8 cellular contexts compared by ENCODE assay signal in the genomic region with DNA sequence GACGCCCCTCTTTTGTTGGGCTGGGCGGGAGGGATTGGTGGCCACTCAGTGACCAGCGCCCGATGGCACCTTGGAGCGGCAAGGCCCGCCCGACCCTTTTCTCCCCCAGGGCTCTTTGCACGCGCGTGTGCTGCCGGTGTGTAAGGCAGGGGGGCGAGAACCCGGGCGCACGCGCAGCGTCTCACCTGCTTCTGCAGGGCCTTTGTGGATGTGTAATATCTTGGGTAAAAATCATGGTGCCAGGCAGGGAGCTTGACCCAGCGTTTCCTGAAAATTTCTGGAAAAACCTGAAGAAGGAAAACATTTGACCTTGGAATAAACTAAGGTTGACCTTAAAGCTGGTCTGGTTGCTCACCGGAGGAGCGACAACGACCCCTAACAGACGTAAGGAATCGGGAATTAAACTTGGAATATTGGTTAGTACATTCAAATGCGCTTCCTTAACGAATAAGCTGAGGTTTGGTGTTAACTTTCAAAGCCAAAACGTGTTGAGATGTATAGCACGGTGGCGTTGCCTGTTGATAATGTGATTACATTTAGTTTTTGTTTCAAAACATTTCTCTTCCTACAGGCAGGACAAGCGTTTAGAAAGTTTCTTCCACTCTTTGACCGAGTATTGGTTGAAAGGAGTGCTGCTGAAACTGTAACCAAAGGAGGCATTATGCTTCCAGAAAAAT. TPM values are rescaled to one million over a fixed set of nuclear protein-coding genes. Genes with fewer than 3 reads are reported as not detected.
DNase-seq lines count a peak whose midpoint lies in the region; ATAC-seq and TF ChIP-seq lines count a peak whose summit lies in the region.

No MANE protein-coding gene starts in this region.

- peaks cover 71% of the 10 kb centered on the region for H3K36me3 Mint-ChIP-seq in activated CD4-positive, alpha-beta T cell treated with anti-CD3 and anti-CD28 coated beads, Interleukin-2, amount 10 ng/mL, durations not matched to agents 7 days and 5 days (ENCODE audit: low read depth)
- H3K36me3 Mint-ChIP-seq in neural progenitor cell: peaks cover 31% of the 10 kb centered on the region

- H3K36me3 ChIP-seq in SJSA1: peaks cover 87% of the 10 kb centered on the region
- peaks cover 4 to 9% of the 10 kb centered on the region in 2 donors for H3K36me3 ChIP-seq in esophagus (ENCODE audit: control insufficient read depth in 2 of 2, insufficient read depth in 2 of 2, low read length in 1 of 2)
- H3K36me3 ChIP-seq in neural progenitor cell: peaks cover 48% of the 10 kb centered on the region

- no peak for TF ChIP-seq CTCF in neural progenitor cell (IDR thresholded peaks at IDR 0.05)

- H3K79me2 ChIP-seq in neural progenitor cell (ENCODE audit: low read depth): peaks cover 86% of the 10 kb centered on the region

- H3K9me3 Mint-ChIP-seq in activated CD4-positive, alpha-beta T cell treated with anti-CD3 and anti-CD28 coated beads, Interleukin-2, amount 10 ng/mL, durations not matched to agents 7 days and 5 days: no peaks in the 10 kb centered on the region
- no peaks in the 10 kb centered on the region for H3K9me3 Mint-ChIP-seq in neural progenitor cell

- H3K27ac Mint-ChIP-seq in activated CD4-positive, alpha-beta T cell treated with anti-CD3 and anti-CD28 coated beads, Interleukin-2, amount 10 ng/mL, durations not matched to agents 7 days and 5 days: peak overlapping the region; percentile 98
- H3K27ac Mint-ChIP-seq in neural progenitor cell: peak overlapping the region; percentile 81

- WGBS in esophagus, 2 donors: 0% methylated on average over 27 to 30 of the region's 30 CpGs

- H4K20me1 ChIP-seq in neural progenitor cell (ENCODE audit: low read depth): peaks cover 53% of the 10 kb centered on the region

- H3K27ac ChIP-seq in SJSA1: peak overlapping the region; percentile 68
- peak overlapping the region; percentile 94 to 98 for H3K27ac ChIP-seq in esophagus (ENCODE audit: low read depth in 2 of 2, low read length in 1 of 2)
- H3K27ac ChIP-seq in neural progenitor cell: peak overlapping the region; percentile 99

- CTCF ChIA-PET in activated CD4-positive, alpha-beta T cell treated with anti-CD3 and anti-CD28 coated beads, Interleukin-2, amount 10 ng/mL, durations not matched to agents 7 days and 5 days (lab: Charles Lee): interaction anchor here (1.1 to 2.3 kb wide), 3 partner anchors 15 to 47 kb away, joined by 3 to 8 read pairs (median 5); partner anchors contain the start of genes COQ10B and MOB4

- H3K9ac ChIP-seq in neural progenitor cell: peak overlapping the region; percentile 78

- H3K4me3 ChIP-seq in SJSA1: peak overlapping the region; percentile 71
- H3K4me3 ChIP-seq in esophagus (ENCODE audit: low read depth in 1 of 2, low read length in 2 of 2): peak overlapping the region; percentile 76 to 95
- peak overlapping the region; percentile 75 for H3K4me3 ChIP-seq in neural progenitor cell

- no peaks in the 10 kb centered on the region for H3K27me3 Mint-ChIP-seq in activated CD4-positive, alpha-beta T cell treated with anti-CD3 and anti-CD28 coated beads, Interleukin-2, amount 10 ng/mL, durations not matched to agents 7 days and 5 days
- no peaks in the 10 kb centered on the region for H3K27me3 Mint-ChIP-seq in neural progenitor cell (ENCODE audit: insufficient read depth, low read depth)

- H3F3A ChIP-seq in neural progenitor cell (ENCODE audit: low read depth): peaks cover 23% of the 10 kb centered on the region

- peak; percentile 25 for DNase-seq in activated CD4-positive, alpha-beta T cell treated with anti-CD3 and anti-CD28 coated beads, Interleukin-2, amount 10 ng/mL, durations not matched to agents 7 days and 5 days
- no peak for DNase-seq in activated CD4-positive, alpha-beta T cell treated with anti-CD3 and anti-CD28 coated beads for 4 hours
- DNase-seq in SJSA1 (ENCODE audit: low read depth in 1 of 2, low spot score in 2 of 2) (peak in 1 of 2 experiments; percentile 35), neural progenitor cell (ENCODE audit: low spot score) (peak; percentile 8), SK-N-DZ (ENCODE audit: low spot score) (no peak)

- peak overlapping the region; percentile 44 for H2AFZ ChIP-seq in neural progenitor cell (replicated peaks)

- peaks cover 49% of the 10 kb centered on the region for H3K4me1 Mint-ChIP-seq in activated CD4-positive, alpha-beta T cell treated with anti-CD3 and anti-CD28 coated beads, Interleukin-2, amount 10 ng/mL, durations not matched to agents 7 days and 5 days
- H3K4me1 Mint-ChIP-seq in neural progenitor cell: peaks cover 44% of the 10 kb centered on the region

- peak; percentile 7 for ATAC-seq in HG02852 (IDR thresholded peaks at IDR 0.05; ENCODE audit: unreplicated experiment)
- ATAC-seq in GM18861 (IDR thresholded peaks at IDR 0.05; ENCODE audit: unreplicated experiment): no peak

- H3K4me3 Mint-ChIP-seq in activated CD4-positive, alpha-beta T cell treated with anti-CD3 and anti-CD28 coated beads, Interleukin-2, amount 10 ng/mL, durations not matched to agents 7 days and 5 days: peak overlapping the region; percentile 91
- H3K4me3 Mint-ChIP-seq in neural progenitor cell: peak overlapping the region; percentile 97

- POLR2A ChIA-PET in activated CD4-positive, alpha-beta T cell treated with anti-CD3 and anti-CD28 coated beads, Interleukin-2, amount 10 ng/mL, durations not matched to agents 7 days and 5 days (lab: Charles Lee): interaction anchor here (1.0 kb wide), 1 partner anchor 15 kb away, joined by 3 read pairs; the partner anchor contains the start of gene MOB4

- H3K27me3 ChIP-seq in SJSA1 (replicated peaks): no peaks in the 10 kb centered on the region
- no peaks in the 10 kb centered on the region for H3K27me3 ChIP-seq in esophagus (ENCODE audit: control insufficient read depth in 1 of 2, insufficient read depth in 2 of 2, low read length in 2 of 2)
- H3K27me3 ChIP-seq in neural progenitor cell: no peaks in the 10 kb centered on the region

- H3K4me1 ChIP-seq in SJSA1 (replicated peaks): peaks cover 32% of the 10 kb centered on the region
- H3K4me1 ChIP-seq in esophagus (ENCODE audit: control insufficient read depth in 2 of 2, insufficient read depth in 2 of 2, low read length in 1 of 2): no peaks in the 10 kb centered on the region
- peaks cover 43% of the 10 kb centered on the region for H3K4me1 ChIP-seq in neural progenitor cell

- H3K9me3 ChIP-seq in SJSA1 (replicated peaks) (no peaks in the 10 kb centered on the region), esophagus (ENCODE audit: control insufficient read depth in 2 of 2, insufficient read depth in 1 of 2, low read depth in 1 of 2, low read length in 1 of 2) (no peaks in the 10 kb centered on the region), neural progenitor cell (ENCODE audit: low read depth) (no peaks in the 10 kb centered on the region)

- peak overlapping the region; percentile 94 for H3K4me2 ChIP-seq in neural progenitor cell

RNA-seq across cellular contexts. Expression of gene HSPE1, which starts 0.5 kb away (rescaled TPM):
- 10 to 100 TPM; 91.0 to 95.6 TPM for total RNA-seq in activated CD4-positive, alpha-beta T cell treated with anti-CD3 and anti-CD28 coated beads, Interleukin-2, amount 10 ng/mL, durations not matched to agents 7 days and 5 days
- 328 and 363 TPM in 2 replicates for total RNA-seq in SJSA1 (2014; rRNA removed; shearing (Covaris generic))
- 100 to 1,000 TPM; 149 to 216 TPM for polyA plus RNA-seq in esophagus
- 237 and 320 TPM in 2 replicates for total RNA-seq in neural progenitor cell (ENCODE audit: low replicate concordance)
- 238 and 281 TPM in 2 replicates for polyA plus RNA-seq in SK-N-DZ (2014; cell fraction: cytosol; rRNA removed)
- polyA plus RNA-seq in SK-N-DZ (2014; cell fraction: nucleus; rRNA removed): 156 and 259 TPM in 2 replicates

RNA-seq across cellular contexts. Expression of gene HSPD1, which starts 1.0 kb away (rescaled TPM):
- 100 to 1,000 TPM; 212 to 223 TPM for total RNA-seq in activated CD4-positive, alpha-beta T cell treated with anti-CD3 and anti-CD28 coated beads, Interleukin-2, amount 10 ng/mL, durations not matched to agents 7 days and 5 days
- 379 and 468 TPM in 2 replicates for total RNA-seq in SJSA1 (2014; rRNA removed; shearing (Covaris generic))
- 100 to 1,000 TPM in 1 of 2 donors, 10 to 100 TPM in 1; 75.0 to 120 TPM for polyA plus RNA-seq in esophagus
- 399 and 539 TPM in 2 replicates for total RNA-seq in neural progenitor cell (ENCODE audit: low replicate concordance)
- polyA plus RNA-seq in SK-N-DZ (2014; cell fraction: cytosol; rRNA removed): 610 and 617 TPM in 2 replicates
- 542 and 553 TPM in 2 replicates for polyA plus RNA-seq in SK-N-DZ (2014; cell fraction: nucleus; rRNA removed)

RNA-seq across cellular contexts. Expression of gene MOB4, which starts 15.2 kb away (rescaled TPM):
- total RNA-seq in activated CD4-positive, alpha-beta T cell treated with anti-CD3 and anti-CD28 coated beads, Interleukin-2, amount 10 ng/mL, durations not matched to agents 7 days and 5 days: 10 to 100 TPM; 17.1 to 18.9 TPM
- 64.1 and 69.8 TPM in 2 replicates for total RNA-seq in SJSA1 (2014; rRNA removed; shearing (Covaris generic))
- polyA plus RNA-seq in esophagus: 10 to 100 TPM; 26.4 to 33.2 TPM
- total RNA-seq in neural progenitor cell (ENCODE audit: low replicate concordance): 55.5 and 76.7 TPM in 2 replicates
- 63.2 and 64.4 TPM in 2 replicates for polyA plus RNA-seq in SK-N-DZ (2014; cell fraction: cytosol; rRNA removed)
- 26.9 and 31.8 TPM in 2 replicates for polyA plus RNA-seq in SK-N-DZ (2014; cell fraction: nucleus; rRNA removed)

RNA-seq across cellular contexts. Expression of gene COQ10B, which starts 47.3 kb away (rescaled TPM):
- total RNA-seq in activated CD4-positive, alpha-beta T cell treated with anti-CD3 and anti-CD28 coated beads, Interleukin-2, amount 10 ng/mL, durations not matched to agents 7 days and 5 days: 10 to 100 TPM; 16.7 to 17.9 TPM
- 42.9 and 60.9 TPM in 2 replicates for total RNA-seq in SJSA1 (2014; rRNA removed; shearing (Covaris generic))
- polyA plus RNA-seq in esophagus: 10 to 100 TPM; 10.6 to 12.0 TPM
- 14.0 and 20.1 TPM in 2 replicates for total RNA-seq in neural progenitor cell (ENCODE audit: low replicate concordance)
- 9.8 and 12.0 TPM in 2 replicates for polyA plus RNA-seq in SK-N-DZ (2014; cell fraction: cytosol; rRNA removed)
- polyA plus RNA-seq in SK-N-DZ (2014; cell fraction: nucleus; rRNA removed): 1.6 and 3.1 TPM in 2 replicates

Comparison
In these comparisons a context has a peak if more than half of its experiments do, and no peak if none do; other contexts are left out.
1. DNase-seq: peak in activated CD4-positive, alpha-beta T cell treated with anti-CD3 and anti-CD28 coated beads, Interleukin-2, amount 10 ng/mL, durations not matched to agents 7 days and 5 days (single experiment) and neural progenitor cell (single experiment); none in activated CD4-positive, alpha-beta T cell treated with anti-CD3 and anti-CD28 coated beads for 4 hours (0 of 2) and SK-N-DZ (single experiment).
2. Peak in every context shown above with its lines, with median percentiles within 50 percentile points of each other: H3K27ac ChIP-seq and H3K4me3 ChIP-seq.